ENCODE assay signal across 29 cellular contexts in the genomic region with DNA sequence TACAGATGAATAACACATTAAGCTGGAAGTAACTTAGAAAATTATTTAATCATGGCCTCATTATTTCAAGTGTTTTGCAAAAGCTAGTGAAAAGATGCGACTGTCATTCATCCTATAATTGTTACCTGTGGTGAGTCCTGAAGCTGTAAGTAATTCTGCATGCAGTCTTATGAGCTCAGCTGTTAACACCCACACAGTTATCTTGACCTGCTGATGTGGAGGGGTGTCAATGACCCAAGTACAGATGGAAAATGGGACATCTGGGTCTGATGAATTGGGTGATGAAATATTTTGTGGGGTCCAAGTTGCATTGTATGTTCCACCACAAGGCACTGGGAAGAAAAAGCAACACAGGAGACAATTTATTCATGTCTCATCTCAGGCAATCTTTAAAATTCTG.
"Had no signal": no experiment of that assay in that cellular context is flagged by ENCODE, and none has a peak within 500 bp of the region (broad histone marks: within the 10 kb centered on the region; RNA-seq: fewer than 3 reads in every experiment).

No MANE protein-coding gene starts in this region.

- H3K9me3 ChIP-seq: esophagus muscularis mucosa, esophagus squamous epithelium, gastrocnemius medialis, gastroesophageal sphincter, heart left ventricle, heart right ventricle had no signal

- H3K4me2 ChIP-seq: hepatocyte had no signal

- H3K36me3 ChIP-seq: esophagus muscularis mucosa, esophagus squamous epithelium, gastrocnemius medialis, gastroesophageal sphincter, heart left ventricle, heart right ventricle had no signal

- H3K79me2 ChIP-seq: hepatocyte had no signal

- H3K27ac Mint-ChIP-seq: dendritic cell treated with granulocyte-macrophage colony-stimulating factor and Interleukin-4, amounts not matched to agents 40 ng/mL and 50 ng/mL, for 4 days; effector memory CD8-positive, alpha-beta T cell; endodermal cell had no signal

- H2AFZ ChIP-seq: hepatocyte had no signal

- ATAC-seq: effector memory CD8-positive, alpha-beta T cell; esophagus mucosa; foreskin keratinocyte; gastrocnemius medialis; gastroesophageal sphincter; heart left ventricle; heart right ventricle had no signal

- H3K27me3 ChIP-seq: gastrocnemius medialis, hepatocyte had no signal

- H3K27ac ChIP-seq: coronary artery, dorsolateral prefrontal cortex, epithelial cell of prostate, esophagus muscularis mucosa, esophagus squamous epithelium, foreskin keratinocyte, gastrocnemius medialis, gastroesophageal sphincter, heart left ventricle, heart right ventricle, hepatocyte had no signal

- FAIRE-seq: endometrium, endothelial cell of umbilical vein, frontal cortex had no signal

- H3K4me1 ChIP-seq: foreskin keratinocyte, gastrocnemius medialis had no signal

- DNase-seq: cortex of kidney; dermis blood vessel endothelial cell; dorsolateral prefrontal cortex; effector CD4-positive, alpha-beta T cell; effector CD8-positive, alpha-beta T cell; effector memory CD4-positive, alpha-beta T cell; effector memory CD8-positive, alpha-beta T cell; endodermal cell; erythroblast; esophagus squamous epithelium; foreskin fibroblast; foreskin keratinocyte; foreskin melanocyte; gastrocnemius medialis; glutamatergic neuron; head of caudate nucleus; heart left ventricle; heart right ventricle; hippocampal formation had no signal

- H3K4me3 Mint-ChIP-seq: dendritic cell treated with granulocyte-macrophage colony-stimulating factor and Interleukin-4, amounts not matched to agents 40 ng/mL and 50 ng/mL, for 4 days; effector memory CD8-positive, alpha-beta T cell; endodermal cell had no signal

- H3K4me3 ChIP-seq: coronary artery, dorsolateral prefrontal cortex, esophagus muscularis mucosa, esophagus squamous epithelium, gastrocnemius medialis, gastroesophageal sphincter, heart left ventricle, heart right ventricle, hepatocyte had no signal
